In the genomic region with DNA sequence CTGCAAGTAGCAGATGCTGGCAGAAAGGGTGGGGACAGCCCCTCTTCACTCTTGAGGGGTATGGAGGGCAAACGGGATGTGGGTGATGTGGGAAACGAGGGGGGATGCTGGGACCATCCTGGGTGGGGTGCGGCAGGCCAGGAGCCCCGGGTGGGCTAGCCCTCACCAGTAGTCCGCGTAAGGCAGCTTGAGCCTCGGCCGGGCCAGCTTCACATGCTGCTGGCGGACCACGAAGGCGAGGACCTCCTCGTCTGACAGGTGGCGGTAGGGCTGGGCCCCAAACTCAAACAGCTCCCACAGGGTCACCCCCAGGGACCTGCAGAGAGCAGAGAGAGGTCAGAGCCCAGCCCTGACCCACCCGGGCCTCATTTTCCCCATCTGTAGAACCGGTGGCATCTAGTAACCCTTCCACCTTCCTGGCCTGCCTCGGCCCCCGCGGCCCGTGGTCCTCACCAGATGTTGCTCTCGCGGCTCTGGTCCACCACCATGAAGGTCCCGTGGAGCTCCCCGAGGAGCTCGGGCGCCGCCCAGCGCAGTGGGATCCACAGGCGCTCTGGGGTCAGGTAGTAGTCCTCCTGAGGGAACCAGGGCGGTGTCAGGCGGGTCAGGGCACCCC, we compare ENCODE assay signal across 9 cellular contexts. TPM values are rescaled to one million over a fixed set of nuclear protein-coding genes. Genes with fewer than 3 reads are reported as not detected.
A peak's percentile ranks its signal among the peaks of the same experiment; 100 is the strongest.
DNase-seq lines count a peak whose midpoint lies in the region; ATAC-seq, FAIRE-seq and TF ChIP-seq lines count a peak whose summit lies in the region.
"Had no signal": no experiment of that assay in that cellular context is flagged by ENCODE, and none has a peak within 500 bp of the region (broad histone marks: within the 10 kb centered on the region; RNA-seq: fewer than 3 reads in every experiment).

No MANE protein-coding gene starts in this region.

- intact Hi-C loops in K562 (cut with micrococcal nuclease) = loop anchor here (5.0 kb wide), 1 partner anchor 169 kb away; no protein-coding TSS in a partner anchor

- TSS peak; percentile 62 for BruUV-seq in K562 (replicated peaks; lab: Mats Ljungman, UMichigan)

- FAIRE-seq in K562 (lab: Jason Lieb, UNC) = peak; percentile 40

- TF ChIP-seq RAD21 in K562 (CRISPR knock-in tag; conservative IDR thresholded peaks at IDR 0.05 in 1 of 2, IDR thresholded peaks at IDR 0.05 in 1 of 2) = peak in 1 of 2 experiments; percentile 44; a peak in 1 of 4 replicates

- peak overlapping the region; percentile 95 for H2AFZ ChIP-seq in K562 (ENCODE audit: low read depth, low read length)

- peaks cover 3% of the 10 kb centered on the region for H3K9me1 ChIP-seq in K562 (ENCODE audit: control insufficient read depth, insufficient read depth, low read length)

- no peaks in the 10 kb centered on the region for H3K27me3 ChIP-seq in K562 (ENCODE audit: control insufficient read depth in 2 of 2, insufficient read depth in 2 of 2, low read length in 2 of 2)
- H3K27me3 ChIP-seq in lung (ENCODE audit: control insufficient read depth, insufficient read depth) = no peaks in the 10 kb centered on the region

- peak overlapping the region; percentile 53 to 94 for H3K9ac ChIP-seq in K562 (ENCODE audit: insufficient read depth in 1 of 2, low read depth in 2 of 2, low read length in 2 of 2)

- H4K20me1 ChIP-seq in K562 (replicated peaks; ENCODE audit: control insufficient read depth, insufficient read depth, low read length) = no peaks in the 10 kb centered on the region

- no peak for TF ChIP-seq POLR2A in K562 (conservative IDR thresholded peaks at IDR 0.05)

- H3K27ac ChIP-seq in 22Rv1 (peak overlapping the region; percentile 88), HEK293 (ENCODE audit: extremely low read depth, low read depth, low read length) (no peak overlapping the region; the same call in 1 of the 2 replicates), K562 (ENCODE audit: extremely low read depth, low read depth, low read length) (peak overlapping the region; percentile 73), lung (ENCODE audit: low read depth in 1 of 2, low read length in 1 of 2) (peak overlapping the region in 1 of 2 donors; percentile 24)

- H3K4me3 ChIP-seq in HEK293 (ENCODE audit: low read depth, low read length) = peak overlapping the region; percentile 17
- peak overlapping the region; percentile 51 for H3K4me3 ChIP-seq in K562
- peak overlapping the region; percentile 38 for H3K4me3 ChIP-seq in lung

- POLR2A ChIA-PET in HEK293 (lab: Yijun Ruan, JAX) (no interaction called here), K562 (lab: Yijun Ruan, JAX) (interaction anchor here (0.5 to 1.4 kb wide), 3 partner anchors 11 to 123 kb away, joined by 3 to 4 read pairs (median 3); no protein-coding TSS in a partner anchor)

- TF ChIP-seq CTCF in 22Rv1 (IDR thresholded peaks at IDR 0.05) = no peak
- no peak for TF ChIP-seq CTCF in HEK293 (tag by site-specific recombination; IDR thresholded peaks at IDR 0.05)
- TF ChIP-seq CTCF in K562 (IDR thresholded peaks at IDR 0.05 in 2 of 3, conservative IDR thresholded peaks at IDR 0.05 in 1 of 3; ENCODE audit: insufficient read depth in 2 of 3, low read depth in 1 of 3, low read length in 3 of 3) = peak in 2 of 3 experiments; percentile 22 to 23; a peak in 2 of 6 replicates
- TF ChIP-seq CTCF in lung (IDR thresholded peaks at IDR 0.05; ENCODE audit: control extremely low read depth, extremely low read depth) = no peak

- peaks cover 7% of the 10 kb centered on the region; the same call in 2 of the 3 replicates for H3K79me2 ChIP-seq in K562 (ENCODE audit: control insufficient read depth, insufficient read depth, low read length)

- in situ Hi-C loops in K562 (cut with MboI) = no loop called here

- no peak for DNase-seq in K562 (ENCODE audit: extremely low read depth in 1 of 4, low spot score in 3 of 4)
- no peak for DNase-seq in lung (ENCODE audit: low spot score)
- DNase-seq in NCI-H345 treated with DMSO at 0.1 percent for 48 hours (lab: John Stamatoyannopoulos, UW; ENCODE audit: unreplicated experiment) = no peak
- DNase-seq in NCI-H2196 (lab: John Stamatoyannopoulos, UW; ENCODE audit: unreplicated experiment) = no peak
- DNase-seq in stimulated activated CD4-positive, alpha-beta T cell treated with anti-CD3 and anti-CD28 coated beads, Interleukin-2, amount 100 ng/mL, for 24 hours = no peak
- DNase-seq: cerebellar nuclear complex had no signal

- H3K36me3 ChIP-seq in HEK293 (ENCODE audit: control insufficient read depth in 2 of 2, insufficient read depth in 1 of 2, low read length in 2 of 2) = no peaks in the 10 kb centered on the region
- peaks cover 3% of the 10 kb centered on the region; the same call in 1 of the 3 replicates for H3K36me3 ChIP-seq in K562 (ENCODE audit: control insufficient read depth, insufficient read depth, low read length)
- no peaks in the 10 kb centered on the region for H3K36me3 ChIP-seq in lung (ENCODE audit: control insufficient read depth in 2 of 2, insufficient read depth in 2 of 2, low read length in 2 of 2)

- H3K9me3 ChIP-seq in HEK293 (ENCODE audit: control insufficient read depth, insufficient read depth, low read depth, low read length) = no peaks in the 10 kb centered on the region
- no peaks in the 10 kb centered on the region for H3K9me3 ChIP-seq in K562 (replicated peaks; ENCODE audit: control insufficient read depth, insufficient read depth, low read depth, low read length)
- peaks cover 0 to 6% of the 10 kb centered on the region in 2 donors for H3K9me3 ChIP-seq in lung (ENCODE audit: control insufficient read depth in 2 of 2, insufficient read depth in 1 of 2, low read length in 1 of 2)

- no peak for TF ChIP-seq EP300 in K562 (IDR thresholded peaks at IDR 0.05; ENCODE audit: low read length)

- H3K4me1 ChIP-seq in HEK293 (ENCODE audit: control insufficient read depth, insufficient read depth, low read length) (peaks cover 3% of the 10 kb centered on the region; the same call in 1 of the 2 replicates), K562 (replicated peaks in 1 of 2; ENCODE audit: control insufficient read depth in 2 of 2, insufficient read depth in 2 of 2, low read length in 2 of 2) (peaks cover 10 to 50% of the 10 kb centered on the region in 2 experiments; a peak in 4 of 5 replicates), lung (ENCODE audit: control insufficient read depth in 2 of 2, insufficient read depth in 2 of 2, low read length in 2 of 2) (peaks cover 0 to 8% of the 10 kb centered on the region in 2 donors)

- ATAC-seq in K562 = no peak
- ATAC-seq in lung (ENCODE audit: insufficient read depth, low FRiP score) = no peak
- ATAC-seq in GM21367 (IDR thresholded peaks at IDR 0.05; ENCODE audit: unreplicated experiment) = no peak

- CTCF ChIA-PET in HEK293 (lab: Yijun Ruan, JAX) (interaction anchor here (0.7 to 1.8 kb wide), 4 partner anchors 11 to 110 kb away, joined by 3 to 9 read pairs (median 3); a partner anchor contains a TSS), K562 (lab: Yijun Ruan, JAX; ENCODE audit: low intra/inter-chr PET ratio) (no interaction called here)

- 17% methylated on average over 26 of the region's 30 CpGs for WGBS in K562 (ENCODE audit: insufficient coverage, low coverage, missing lambda C conversion rate)
- WGBS in lung, 2 donors = 47 to 56% methylated on average over 30 of the region's 30 CpGs

- peak overlapping the region; percentile 85 for H3K4me2 ChIP-seq in K562 (ENCODE audit: insufficient read depth, low read length)

RNA-seq across cellular contexts. Expression of a gene that starts 10.7 kb away (rescaled TPM):
- total RNA-seq in K562 (2011; cell fraction: chromatin; rRNA removed; ENCODE audit: low replicate concordance) = 1.5 and 3.5 TPM in 2 replicates
- 3.8 and 4.1 TPM in 2 replicates for total RNA-seq in K562 (2011; cell fraction: nucleolus; rRNA removed)
- total RNA-seq in K562 (2011; cell fraction: nucleoplasm; rRNA removed) = 1.5 and 2.4 TPM in 2 replicates
- total RNA-seq in K562 (2014; rRNA removed) = 4.9 and 5.1 TPM in 2 replicates
- total RNA-seq in K562 (2014; rRNA removed; fragmentation: Illumina TruSeq; extraction: Trizol) = 0.45 and 0.76 TPM in 2 replicates
- 2.0 and 2.5 TPM in 2 replicates for total RNA-seq in K562 (2015; rRNA removed; fragmentation: Illumina TruSeq; extraction: Trizol)
- 10.2 and 12.3 TPM in 2 replicates for total RNA-seq in K562 (2021)
- 0.35 and 0.66 TPM in 2 replicates for polyA plus RNA-seq in K562 (2011; rRNA removed)
- 0.53 and 1.7 TPM in 2 replicates for polyA plus RNA-seq in K562 (2011; cell fraction: cytosol; rRNA removed)
- polyA plus RNA-seq in K562 (2011; cell fraction: nucleus; rRNA removed) = 1.5 and 2.7 TPM in 2 replicates
- 3.7 and 4.7 TPM in 2 replicates for polyA plus RNA-seq in K562 (2012)
- polyA plus RNA-seq in K562 (2014; fragmentation: Illumina TruSeq; extraction: Trizol) = 1.1 and 2.1 TPM in 2 replicates
- polyA plus RNA-seq in K562 (2014; fragmentation: Nextera tagmentation; extraction: Ambion mirVana) = not detected
- 2.8 and 3.3 TPM in 2 replicates for polyA plus RNA-seq in K562 (2014; rRNA removed)
- polyA minus RNA-seq in K562 (2011; rRNA and poly(A)+ RNA removed) = 0.14 and 0.15 TPM in 2 replicates
- polyA minus RNA-seq in K562 (2011; cell fraction: cytosol; rRNA and poly(A)+ RNA removed) = 2.3 and 3.2 TPM in 2 replicates
- 1.1 and 1.2 TPM in 2 replicates for polyA minus RNA-seq in K562 (2011; cell fraction: nucleus; rRNA and poly(A)+ RNA removed)
- 10 to 100 TPM in 1 of 2 donors, 1 to 10 TPM in 1; 3.1 to 10.7 TPM for total RNA-seq in lung
- polyA plus RNA-seq in lung = 1 to 10 TPM; 1.9 to 6.5 TPM

RNA-seq across cellular contexts. Expression of a gene that starts 31.8 kb away (rescaled TPM):
- 79.5 and 196 TPM in 2 replicates for total RNA-seq in K562 (2011; cell fraction: chromatin; rRNA removed; ENCODE audit: low replicate concordance)
- total RNA-seq in K562 (2011; cell fraction: nucleolus; rRNA removed) = 87.7 and 88.8 TPM in 2 replicates
- total RNA-seq in K562 (2011; cell fraction: nucleoplasm; rRNA removed) = 87.0 and 108 TPM in 2 replicates
- total RNA-seq in K562 (2014; rRNA removed) (31.8 and 34.9 TPM in 2 replicates), K562 (2014; rRNA removed; fragmentation: Illumina TruSeq; extraction: Trizol) (14.7 and 15.9 TPM in 2 replicates), K562 (2015; rRNA removed; fragmentation: Illumina TruSeq; extraction: Trizol) (19.3 and 20.3 TPM in 2 replicates), K562 (2021) (37.8 and 43.8 TPM in 2 replicates), lung (10 to 100 TPM; 45.3 to 72.5 TPM)
- polyA plus RNA-seq in K562 (2011; rRNA removed) (23.8 and 34.3 TPM in 2 replicates), K562 (2014; fragmentation: Illumina TruSeq; extraction: Trizol) (31.5 and 33.7 TPM in 2 replicates), K562 (2014; fragmentation: Nextera tagmentation; extraction: Ambion mirVana) (1 to 10 TPM; 1.8 to 4.0 TPM), K562 (2014; rRNA removed) (38.1 and 45.2 TPM in 2 replicates), lung (10 to 100 TPM; 44.1 to 53.1 TPM)
- polyA plus RNA-seq in K562 (2011; cell fraction: cytosol; rRNA removed) = 28.3 and 30.8 TPM in 2 replicates
- 96.2 and 120 TPM in 2 replicates for polyA plus RNA-seq in K562 (2011; cell fraction: nucleus; rRNA removed)
- polyA plus RNA-seq in K562 (2012) = 34.7 and 66.7 TPM in 2 replicates
- 22.5 and 23.2 TPM in 2 replicates for polyA minus RNA-seq in K562 (2011; rRNA and poly(A)+ RNA removed)
- polyA minus RNA-seq in K562 (2011; cell fraction: cytosol; rRNA and poly(A)+ RNA removed) = 13.0 and 20.7 TPM in 2 replicates
- polyA minus RNA-seq in K562 (2011; cell fraction: nucleus; rRNA and poly(A)+ RNA removed) = 33.0 and 46.9 TPM in 2 replicates

RNA-seq across cellular contexts. Expression of a gene that starts 45.6 kb away (rescaled TPM):
- total RNA-seq in K562 (2011; cell fraction: chromatin; rRNA removed; ENCODE audit: low replicate concordance) = 5.6 and 11.8 TPM in 2 replicates
- 6.8 and 8.0 TPM in 2 replicates for total RNA-seq in K562 (2011; cell fraction: nucleolus; rRNA removed)
- 6.1 and 6.6 TPM in 2 replicates for total RNA-seq in K562 (2011; cell fraction: nucleoplasm; rRNA removed)
- total RNA-seq in K562 (2014; rRNA removed) (0.18 and 0.41 TPM in 2 replicates), K562 (2014; rRNA removed; fragmentation: Illumina TruSeq; extraction: Trizol) (0.45 and 0.47 TPM in 2 replicates), K562 (2015; rRNA removed; fragmentation: Illumina TruSeq; extraction: Trizol) (0.76 and 0.94 TPM in 2 replicates), K562 (2021) (1.4 and 1.6 TPM in 2 replicates), lung (under 1 TPM; 0.82 to 0.83 TPM)
- polyA plus RNA-seq in K562 (2011; rRNA removed) (0.54 and 0.74 TPM in 2 replicates), K562 (2014; fragmentation: Illumina TruSeq; extraction: Trizol) (0.46 and 0.49 TPM in 2 replicates), K562 (2014; fragmentation: Nextera tagmentation; extraction: Ambion mirVana) (under 1 TPM; 0.15 to 0.38 TPM), K562 (2014; rRNA removed) (0.59 and 1.2 TPM in 2 replicates), lung (under 1 TPM; 0.21 to 0.35 TPM)
- 0.37 and 0.38 TPM in 2 replicates for polyA plus RNA-seq in K562 (2011; cell fraction: cytosol; rRNA removed)
- polyA plus RNA-seq in K562 (2011; cell fraction: nucleus; rRNA removed) = 2.4 and 2.6 TPM in 2 replicates
- polyA plus RNA-seq in K562 (2012) = 0.52 and 0.83 TPM in 2 replicates
- polyA minus RNA-seq in K562 (2011; rRNA and poly(A)+ RNA removed) = 0.91 and 1.2 TPM in 2 replicates
- polyA minus RNA-seq in K562 (2011; cell fraction: cytosol; rRNA and poly(A)+ RNA removed) = 1.0 and 1.3 TPM in 2 replicates
- 0.89 and 1.3 TPM in 2 replicates for polyA minus RNA-seq in K562 (2011; cell fraction: nucleus; rRNA and poly(A)+ RNA removed)

RNA-seq across cellular contexts. Expression of a gene that starts 51.0 kb away (rescaled TPM):
- total RNA-seq in K562 (2011; cell fraction: chromatin; rRNA removed; ENCODE audit: low replicate concordance) = not detected in 2 replicates
- not detected in 2 replicates for total RNA-seq in K562 (2011; cell fraction: nucleolus; rRNA removed)
- total RNA-seq in K562 (2011; cell fraction: nucleoplasm; rRNA removed) = 0.37 TPM in 1 of 2 replicates, not detected in the other
- total RNA-seq in K562 (2014; rRNA removed) = 0.37 and 0.54 TPM in 2 replicates
- 0.22 TPM in 1 of 2 replicates, not detected in the other for total RNA-seq in K562 (2014; rRNA removed; fragmentation: Illumina TruSeq; extraction: Trizol)
- total RNA-seq in K562 (2015; rRNA removed; fragmentation: Illumina TruSeq; extraction: Trizol) = 0.26 TPM in 1 of 2 replicates, not detected in the other
- total RNA-seq in K562 (2021) = 0.42 and 0.62 TPM in 2 replicates
- 0.38 and 0.46 TPM in 2 replicates for polyA plus RNA-seq in K562 (2011; rRNA removed)
- polyA plus RNA-seq in K562 (2011; cell fraction: cytosol; rRNA removed) = 0.37 and 1.5 TPM in 2 replicates
- 0.10 and 0.14 TPM in 2 replicates for polyA plus RNA-seq in K562 (2011; cell fraction: nucleus; rRNA removed)
- polyA plus RNA-seq in K562 (2012) = 0.53 and 1.2 TPM in 2 replicates
- polyA plus RNA-seq in K562 (2014; fragmentation: Illumina TruSeq; extraction: Trizol) = 0.09 and 0.28 TPM in 2 replicates
- under 1 TPM in 1 of 2 experiments, not detected in 1; 0.14 TPM for polyA plus RNA-seq in K562 (2014; fragmentation: Nextera tagmentation; extraction: Ambion mirVana)
- 0.11 and 0.32 TPM in 2 replicates for polyA plus RNA-seq in K562 (2014; rRNA removed)
- polyA minus RNA-seq in K562 (2011; rRNA and poly(A)+ RNA removed) = 0.30 TPM in 1 of 2 replicates, not detected in the other
- not detected in 2 replicates for polyA minus RNA-seq in K562 (2011; cell fraction: cytosol; rRNA and poly(A)+ RNA removed)
- polyA minus RNA-seq in K562 (2011; cell fraction: nucleus; rRNA and poly(A)+ RNA removed) = not detected in 2 replicates
- total RNA-seq in lung = 10 to 100 TPM in 1 of 2 donors, 1 to 10 TPM in 1; 1.2 to 10.5 TPM
- 10 to 100 TPM; 10.9 to 22.9 TPM for polyA plus RNA-seq in lung

RNA-seq across cellular contexts. Expression of a gene that starts 55.2 kb away (rescaled TPM):
- total RNA-seq in K562 (2011; cell fraction: chromatin; rRNA removed; ENCODE audit: low replicate concordance) = 26.3 and 57.2 TPM in 2 replicates
- total RNA-seq in K562 (2011; cell fraction: nucleolus; rRNA removed) = 42.0 and 43.3 TPM in 2 replicates
- total RNA-seq in K562 (2011; cell fraction: nucleoplasm; rRNA removed) = 29.6 and 33.7 TPM in 2 replicates
- total RNA-seq in K562 (2014; rRNA removed) = 44.0 and 48.7 TPM in 2 replicates
- 20.4 and 21.2 TPM in 2 replicates for total RNA-seq in K562 (2014; rRNA removed; fragmentation: Illumina TruSeq; extraction: Trizol)
- 47.2 and 50.6 TPM in 2 replicates for total RNA-seq in K562 (2015; rRNA removed; fragmentation: Illumina TruSeq; extraction: Trizol)
- total RNA-seq in K562 (2021) = 87.2 and 88.2 TPM in 2 replicates
- polyA plus RNA-seq in K562 (2011; rRNA removed) = 22.2 and 22.4 TPM in 2 replicates
- 20.0 and 52.3 TPM in 2 replicates for polyA plus RNA-seq in K562 (2011; cell fraction: cytosol; rRNA removed)
- polyA plus RNA-seq in K562 (2011; cell fraction: nucleus; rRNA removed) = 13.5 and 20.7 TPM in 2 replicates
- polyA plus RNA-seq in K562 (2012) = 26.6 and 47.2 TPM in 2 replicates
- 24.5 and 44.3 TPM in 2 replicates for polyA plus RNA-seq in K562 (2014; fragmentation: Illumina TruSeq; extraction: Trizol)
- 1 to 10 TPM; 1.5 to 2.6 TPM for polyA plus RNA-seq in K562 (2014; fragmentation: Nextera tagmentation; extraction: Ambion mirVana)
- polyA plus RNA-seq in K562 (2014; rRNA removed) = 51.4 and 55.4 TPM in 2 replicates
- polyA minus RNA-seq in K562 (2011; rRNA and poly(A)+ RNA removed) = 11.4 and 14.9 TPM in 2 replicates
- polyA minus RNA-seq in K562 (2011; cell fraction: cytosol; rRNA and poly(A)+ RNA removed) = 25.1 and 33.2 TPM in 2 replicates
- polyA minus RNA-seq in K562 (2011; cell fraction: nucleus; rRNA and poly(A)+ RNA removed) = 12.3 and 17.1 TPM in 2 replicates
- 10 to 100 TPM; 14.6 to 38.1 TPM for total RNA-seq in lung
- polyA plus RNA-seq in lung = 10 to 100 TPM in 1 of 2 donors, 1 to 10 TPM in 1; 8.9 to 29.2 TPM

Comparison
In these comparisons a context has a peak if more than half of its experiments do, and no peak if none do; other contexts are left out.
1. CTCF ChIP-seq: peak in K562 (2 of 3); none in 22Rv1 (single experiment), HEK293 (single experiment) and lung (single experiment).
2. Peak in every context shown above with its lines, with median percentiles within 50 percentile points of each other: H3K4me3 ChIP-seq.